In the genomic region with DNA sequence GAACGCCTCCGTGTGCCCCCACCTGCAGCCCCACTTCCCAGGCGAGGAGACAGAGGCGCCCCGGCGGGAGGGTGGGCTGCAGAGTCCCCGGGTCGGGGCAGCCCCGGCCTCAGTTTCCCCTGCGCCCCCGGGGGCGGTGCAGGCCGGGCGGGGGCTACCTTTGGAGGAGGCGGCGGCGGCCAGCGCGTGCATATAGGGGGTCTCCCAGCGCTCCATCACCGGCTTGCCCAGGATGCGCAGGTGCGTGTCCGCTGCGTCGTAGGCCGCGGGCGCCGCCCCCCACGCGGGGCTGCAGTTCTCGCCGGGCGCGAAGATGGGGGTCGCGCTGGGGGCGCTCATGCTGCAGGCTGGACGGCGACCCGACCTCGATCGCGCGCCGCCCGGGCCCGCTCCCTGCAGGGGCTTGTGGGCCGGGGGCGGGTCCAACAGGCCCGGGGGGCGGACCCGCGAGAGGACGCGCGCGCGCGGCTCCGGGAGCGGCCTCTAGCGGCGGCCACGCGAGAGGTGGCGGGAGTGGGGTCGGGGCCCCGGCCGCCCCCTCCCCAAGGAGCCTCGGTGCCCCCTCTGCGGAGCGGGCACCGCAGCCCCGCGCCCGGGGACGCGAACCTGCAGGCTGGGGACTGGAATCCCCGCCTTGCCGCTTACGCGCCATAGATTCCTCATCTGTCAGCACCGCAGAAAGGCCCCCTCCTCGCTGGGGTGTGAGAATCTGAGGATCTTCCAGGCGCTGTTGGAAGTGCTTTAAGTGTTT, we compare ENCODE assay signal across 8 cellular contexts. TPM values are rescaled to one million over a fixed set of nuclear protein-coding genes. Genes with fewer than 3 reads are reported as not detected.
DNase-seq lines count a peak whose midpoint lies in the region; ATAC-seq, FAIRE-seq and TF ChIP-seq lines count a peak whose summit lies in the region.

A gene (minus strand): TSS at position 405 of the 751 bp plus-strand sequence. CDS start 66 bp downstream, at position 339.

- POLR2A ChIA-PET in activated CD4-positive, alpha-beta memory T cell treated with anti-CD3 and anti-CD28 coated beads for 36 hours (lab: Charles Lee) = no interaction called here
- POLR2A ChIA-PET in H1 (lab: Charles Lee; ENCODE audit: partially characterized antibody) = interaction anchor here (1.0 kb wide), 2 partner anchors 10 to 26 kb away, joined by 3 read pairs; no protein-coding TSS in a partner anchor

- H3K27ac Mint-ChIP-seq in activated CD4-positive, alpha-beta memory T cell treated with anti-CD3 and anti-CD28 coated beads for 36 hours = no peak within 1 kb of the TSS

- peaks cover 2% of the 10 kb centered on the region for H3K27me3 Mint-ChIP-seq in activated CD4-positive, alpha-beta memory T cell treated with anti-CD3 and anti-CD28 coated beads for 36 hours

- CTCF ChIA-PET in activated CD4-positive, alpha-beta memory T cell treated with anti-CD3 and anti-CD28 coated beads for 36 hours (lab: Charles Lee) = interaction anchor here (1.1 kb wide), 1 partner anchor 18 kb away, joined by 3 read pairs; no protein-coding TSS in a partner anchor
- CTCF ChIA-PET in H1 (lab: Charles Lee; ENCODE audit: partially characterized antibody) = no interaction called here

- H3K9me3 ChIP-seq in Karpas-422 (ENCODE audit: low read length) (no peaks in the 10 kb centered on the region), H1 (ENCODE audit: insufficient read depth in 2 of 2, low read depth in 1 of 2, low read length in 1 of 2) (no peaks in the 10 kb centered on the region), mucosa of descending colon (no peaks in the 10 kb centered on the region)

- peak within 1 kb of the TSS; percentile 70 for H3K4me3 Mint-ChIP-seq in activated CD4-positive, alpha-beta memory T cell treated with anti-CD3 and anti-CD28 coated beads for 36 hours

- H3K4me2 ChIP-seq in Karpas-422 (ENCODE audit: low read depth, low read length, poor library complexity, severe bottlenecking) (peak within 1 kb of the TSS; percentile 91), H1 (ENCODE audit: insufficient read depth in 1 of 2, low read depth in 2 of 2, low read length in 2 of 2) (peak within 1 kb of the TSS; percentile 76 to 83)

- TF ChIP-seq RAD21 in H1 (IDR thresholded peaks at IDR 0.05 in 1 of 2, conservative IDR thresholded peaks at IDR 0.05 in 1 of 2; ENCODE audit: low read depth in 2 of 2, low read length in 2 of 2) = 0 out of 4 replicates have a peak, but pooled peaks of 1 of the 2 experiments have one; percentile 6

- no peak within 1 kb of the TSS for H3K23ac ChIP-seq in H1 (ENCODE audit: insufficient read length)

- peaks cover 2% of the 10 kb centered on the region for H3K4me1 Mint-ChIP-seq in activated CD4-positive, alpha-beta memory T cell treated with anti-CD3 and anti-CD28 coated beads for 36 hours (ENCODE audit: low read depth)

- peak within 1 kb of the TSS; percentile 19; the same call in 1 of the 2 replicates for H3K18ac ChIP-seq in H1 (ENCODE audit: extremely low read depth, low read length)

- no peak within 1 kb of the TSS for H4K91ac ChIP-seq in H1 (replicated peaks; ENCODE audit: insufficient read length, low read length)

- H2BK120ac ChIP-seq in H1 (replicated peaks; ENCODE audit: low read depth, low read length) = no peak within 1 kb of the TSS

- H3K79me2 ChIP-seq in Karpas-422 (ENCODE audit: low read length) (peaks cover 21% of the 10 kb centered on the region), H1 (ENCODE audit: control insufficient read depth in 1 of 2, insufficient read depth in 2 of 2, low read length in 2 of 2) (no peaks in the 10 kb centered on the region)

- H2BK20ac ChIP-seq in H1 (ENCODE audit: low read length) = no peak within 1 kb of the TSS

- no peak for TF ChIP-seq EP300 in H1 (IDR thresholded peaks at IDR 0.05; ENCODE audit: borderline replicate concordance in 1 of 2, low read depth in 2 of 2, low read length in 2 of 2)

- peak within 1 kb of the TSS; percentile 71 for H3K4me3 ChIP-seq in GM06990 (replicated peaks; ENCODE audit: low read depth, low read length)
- peak within 1 kb of the TSS; percentile 97 for H3K4me3 ChIP-seq in Karpas-422 (ENCODE audit: low read length)
- H3K4me3 ChIP-seq in H1 (ENCODE audit: extremely low read depth in 1 of 4, insufficient read depth in 2 of 4, low read depth in 3 of 4, low read length in 4 of 4) = peak within 1 kb of the TSS; percentile 51 to 81 (median 62)
- H3K4me3 ChIP-seq in mucosa of descending colon = peak within 1 kb of the TSS; percentile 24

- H3K9ac ChIP-seq in Karpas-422 (ENCODE audit: low read length) (peak within 1 kb of the TSS; percentile 93), H1 (replicated peaks in 1 of 4; ENCODE audit: extremely low read depth in 1 of 4, low read depth in 3 of 4, low read length in 3 of 4) (peak within 1 kb of the TSS in 2 of 4 experiments; percentile 39 to 42; a peak in 3 of 7 replicates)

- no peak within 1 kb of the TSS for H3K14ac ChIP-seq in H1 (ENCODE audit: insufficient read length)

- TF ChIP-seq POLR2A in H1 (IDR thresholded peaks at IDR 0.05; ENCODE audit: control extremely low read depth in 1 of 2, low read depth in 2 of 2, low read length in 2 of 2) = no peak

- 0 out of 2 replicates have a peak within 1 kb of the TSS, but pooled peaks have one; percentile 5 for H2BK5ac ChIP-seq in H1 (ENCODE audit: low read depth, low read length)

- H3K79me1 ChIP-seq in H1 (ENCODE audit: low read depth, low read length) = no peaks in the 10 kb centered on the region; the same call in 1 of the 2 replicates

- no peaks in the 10 kb centered on the region for H3K9me3 Mint-ChIP-seq in activated CD4-positive, alpha-beta memory T cell treated with anti-CD3 and anti-CD28 coated beads for 36 hours

- H2BK15ac ChIP-seq in H1 (ENCODE audit: low read length) = no peak within 1 kb of the TSS

- H4K5ac ChIP-seq in H1 (ENCODE audit: insufficient read length, low read depth, low read length) = peak within 1 kb of the TSS; percentile 19

- peak within 1 kb of the TSS; percentile 51 for H4K8ac ChIP-seq in H1 (ENCODE audit: extremely low read depth, insufficient read depth, low read length)

- peaks cover 3% of the 10 kb centered on the region; the same call in 1 of the 2 replicates for H3K23me2 ChIP-seq in H1 (ENCODE audit: low read depth, low read length)

- peaks cover 33% of the 10 kb centered on the region for H3K4me1 ChIP-seq in Karpas-422 (ENCODE audit: low read length)
- H3K4me1 ChIP-seq in H1 (replicated peaks in 1 of 4; ENCODE audit: control insufficient read depth in 3 of 4, insufficient read depth in 4 of 4, low read length in 3 of 4) = peaks cover 0 to 8% (median 5%) of the 10 kb centered on the region in 4 experiments; a peak in 5 of 7 replicates
- H3K4me1 ChIP-seq in mucosa of descending colon (ENCODE audit: low read depth) = peaks cover 12% of the 10 kb centered on the region

- no peak for FAIRE-seq in H1 (lab: Jason Lieb, UNC)

- no peaks in the 10 kb centered on the region for H3K9me2 ChIP-seq in Karpas-422 (replicated peaks; ENCODE audit: insufficient read depth, low read length)

- H3K4ac ChIP-seq in H1 (replicated peaks; ENCODE audit: insufficient read length, low read depth, low read length) = no peak within 1 kb of the TSS

- WGBS in H1 (ENCODE audit: extremely low coverage in 1 of 2, insufficient coverage in 1 of 2, insufficient read length in 1 of 2, insufficient replicate concordance in 2 of 2, low coverage in 1 of 2, low lambda C conversion rate in 2 of 2, missing lambda C conversion rate in 1 of 2), 2 experiments = 5% methylated on average over 50 of the region's 87 CpGs; no CpG with 5 or more reads in 1 of the 2 experiments

- no peaks in the 10 kb centered on the region for H3K36me3 Mint-ChIP-seq in activated CD4-positive, alpha-beta memory T cell treated with anti-CD3 and anti-CD28 coated beads for 36 hours

- ATAC-seq in mucosa of descending colon (peak; percentile 53), GM21528 (IDR thresholded peaks at IDR 0.05; ENCODE audit: low FRiP score, unreplicated experiment) (no peak)

- H2AFZ ChIP-seq in Karpas-422 (ENCODE audit: low read length) (peak within 1 kb of the TSS; percentile 49; the same call in 1 of the 2 replicates), H1 (ENCODE audit: low read length) (no peak within 1 kb of the TSS; the same call in 1 of the 2 replicates)

- TF ChIP-seq CTCF in GM06990 (IDR thresholded peaks at IDR 0.05; ENCODE audit: insufficient read depth, low read length, poor library complexity, severe bottlenecking) (no peak), H1 (IDR thresholded peaks at IDR 0.05; ENCODE audit: control extremely low read depth in 1 of 3, insufficient read depth in 1 of 3, low read depth in 1 of 3, low read length in 3 of 3) (peak in 1 of 3 experiments; percentile 31; a peak in 2 of 4 replicates), mucosa of descending colon (IDR thresholded peaks at IDR 0.05) (peak; percentile 11)

- DNase-seq in GM06990 (ENCODE audit: extremely low read depth, insufficient read length) (peak; percentile 66), Karpas-422 (peak; percentile 89), H1 (ENCODE audit: low read depth in 1 of 2, low spot score in 2 of 2) (no peak), mucosa of descending colon (peak in 1 of 3 donors; percentile 53), cortex of kidney (lab: John Stamatoyannopoulos, UW) (no peak)
- peak; percentile 61 for DNase-seq in activated CD4-positive, alpha-beta memory T cell treated with anti-CD3 and anti-CD28 coated beads for 36 hours
- peak; percentile 28 for DNase-seq in stimulated activated naive CD4-positive, alpha-beta T cell treated with Interleukin-2 at 50 U/mL for 16 hours (lab: John Stamatoyannopoulos, UW)

- H2BK12ac ChIP-seq in H1 (ENCODE audit: low read depth, low read length) = peak within 1 kb of the TSS; percentile 17; the same call in 1 of the 2 replicates

- H3K36me3 ChIP-seq in GM06990 (ENCODE audit: control insufficient read depth, insufficient read depth, low read length) = peaks cover 3% of the 10 kb centered on the region; the same call in 1 of the 2 replicates
- H3K36me3 ChIP-seq in Karpas-422 (ENCODE audit: insufficient read depth, low read length) = peaks cover 4% of the 10 kb centered on the region; the same call in 1 of the 2 replicates
- no peaks in the 10 kb centered on the region for H3K36me3 ChIP-seq in H1 (ENCODE audit: control insufficient read depth in 2 of 4, insufficient read depth in 4 of 4, low read length in 3 of 4)
- no peaks in the 10 kb centered on the region for H3K36me3 ChIP-seq in mucosa of descending colon (ENCODE audit: low read depth)

- H3K27me3 ChIP-seq in GM06990 (replicated peaks; ENCODE audit: control insufficient read depth, insufficient read depth, low read length) (no peaks in the 10 kb centered on the region), Karpas-422 (ENCODE audit: low read length) (no peaks in the 10 kb centered on the region), H1 (replicated peaks in 1 of 4; ENCODE audit: control insufficient read depth in 3 of 4, extremely low read depth in 1 of 4, insufficient read depth in 3 of 4, low read length in 3 of 4) (peaks cover 0 to 2% (median 0%) of the 10 kb centered on the region in 4 experiments; a peak in 2 of 7 replicates)

- no peak within 1 kb of the TSS for H3K56ac ChIP-seq in H1 (replicated peaks; ENCODE audit: insufficient read length, low read depth, low read length)

- H3K27ac ChIP-seq in Karpas-422 (ENCODE audit: low read length) (peak within 1 kb of the TSS; percentile 57), H1 (ENCODE audit: low read depth, low read length) (no peak within 1 kb of the TSS)

- 0 out of 2 replicates have a peak, but pooled peaks cover 5% of the 10 kb centered on the region for H4K20me1 ChIP-seq in Karpas-422 (ENCODE audit: insufficient read depth, low read depth, low read length)
- peaks cover 0 to 2% of the 10 kb centered on the region in 2 experiments for H4K20me1 ChIP-seq in H1 (replicated peaks in 1 of 2; ENCODE audit: control insufficient read depth in 1 of 2, insufficient read depth in 2 of 2, low read length in 2 of 2)

- H2AK5ac ChIP-seq in H1 (ENCODE audit: low read depth, low read length) = peak within 1 kb of the TSS; percentile 86; the same call in 1 of the 2 replicates

- intact Hi-C loops in activated CD4-positive, alpha-beta memory T cell treated with anti-CD3 and anti-CD28 coated beads for 36 hours (cut with micrococcal nuclease) = no loop called here
- intact Hi-C loops in mucosa of descending colon (cut with DNase I, micrococcal nuclease) = no loop called here

RNA-seq across cellular contexts. Expression of the gene that starts here (rescaled TPM):
- 63.7 and 144 TPM in 2 replicates for total RNA-seq in Karpas-422 (2014; rRNA removed; shearing (Covaris generic); ENCODE audit: low replicate concordance)
- 10 to 100 TPM; 21.0 to 21.1 TPM for total RNA-seq in activated CD4-positive, alpha-beta memory T cell treated with anti-CD3 and anti-CD28 coated beads for 36 hours
- 17.2 TPM in 2 replicates for total RNA-seq in H1 (2021; fragmentation: NEBNext Ultra II Directional; extraction: Animal tissue kit (Norgen Biotek cat#: 25700))
- 35.6 and 45.3 TPM in 2 replicates for polyA plus RNA-seq in H1 (2011; rRNA removed)
- 29.1 TPM for polyA plus RNA-seq in H1 (2011; cell fraction: cytosol; rRNA removed)
- polyA plus RNA-seq in H1 (2011; cell fraction: nucleus; rRNA removed) = 28.0 TPM
- 12.3 to 28.3 TPM (median 23.6 TPM) in 4 replicates for polyA plus RNA-seq in H1 (2012, experiment 1 of 2)
- 21.6 TPM for polyA plus RNA-seq in H1 (2012, experiment 2 of 2)
- 17.8 TPM for polyA plus RNA-seq in H1 (2013, experiment 1 of 2)
- polyA plus RNA-seq in H1 (2013, experiment 2 of 2) = 16.9 TPM
- polyA minus RNA-seq in H1 (2011; rRNA and poly(A)+ RNA removed) = 9.2 and 9.5 TPM in 2 replicates
- polyA minus RNA-seq in H1 (2011; cell fraction: cytosol; rRNA and poly(A)+ RNA removed) = 12.3 TPM
- 10.1 TPM for polyA minus RNA-seq in H1 (2011; cell fraction: nucleus; rRNA and poly(A)+ RNA removed)
- total RNA-seq in mucosa of descending colon = 1 to 10 TPM; 1.6 to 7.0 (median 2.1) TPM

Comparison
In these comparisons a context has a peak if more than half of its experiments do, and no peak if none do; other contexts are left out.
1. DNase-seq: peak in GM06990 (single experiment), Karpas-422 (single experiment), activated CD4-positive, alpha-beta memory T cell treated with anti-CD3 and anti-CD28 coated beads for 36 hours (single experiment) and stimulated activated naive CD4-positive, alpha-beta T cell treated with Interleukin-2 at 50 U/mL for 16 hours (single experiment); none in H1 (0 of 2) and cortex of kidney (single experiment).
2. H3K4me3 ChIP-seq: peak in every context shown above with its lines; median percentile 97 in Karpas-422; 71 in GM06990; 62 in H1; 24 in mucosa of descending colon.